Comparison of ENCODE assay signal across 2 cellular contexts in the genomic region with DNA sequence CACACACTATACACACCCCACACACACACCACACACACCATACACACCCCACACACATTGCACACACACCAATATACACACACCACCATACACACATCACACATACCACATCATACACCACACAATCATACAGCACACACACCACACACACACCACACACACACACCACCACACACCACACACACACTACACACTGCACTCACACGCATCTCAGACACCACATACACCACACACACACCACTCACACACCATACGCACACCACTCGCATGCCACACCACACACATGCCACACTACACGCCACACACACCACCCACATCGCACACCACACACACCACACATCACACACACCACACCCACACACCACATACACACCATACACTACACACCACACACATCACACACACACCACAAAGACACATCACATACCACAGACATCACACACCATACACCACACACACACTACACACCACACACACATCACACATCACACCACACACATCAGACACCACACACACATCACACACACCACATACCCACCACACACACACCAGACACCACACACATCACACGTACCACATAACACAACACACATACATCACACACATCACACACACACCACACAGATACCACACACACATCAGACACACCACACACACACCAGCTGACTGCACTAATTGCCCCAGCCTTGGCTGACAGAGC.
TF ChIP-seq lines count a peak whose summit lies in the region.

No MANE protein-coding gene starts in this region.

TF ChIP-seq in HEK293, 187 proteins besides CTCF, POLR2A, EP300 and RAD21 (continued from another document):
- TF ChIP-seq, protein P1, sequence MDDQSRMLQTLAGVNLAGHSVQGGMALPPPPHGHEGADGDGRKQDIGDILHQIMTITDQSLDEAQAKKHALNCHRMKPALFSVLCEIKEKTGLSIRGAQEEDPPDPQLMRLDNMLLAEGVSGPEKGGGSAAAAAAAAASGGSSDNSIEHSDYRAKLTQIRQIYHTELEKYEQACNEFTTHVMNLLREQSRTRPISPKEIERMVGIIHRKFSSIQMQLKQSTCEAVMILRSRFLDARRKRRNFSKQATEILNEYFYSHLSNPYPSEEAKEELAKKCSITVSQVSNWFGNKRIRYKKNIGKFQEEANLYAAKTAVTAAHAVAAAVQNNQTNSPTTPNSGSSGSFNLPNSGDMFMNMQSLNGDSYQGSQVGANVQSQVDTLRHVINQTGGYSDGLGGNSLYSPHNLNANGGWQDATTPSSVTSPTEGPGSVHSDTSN (CRISPR knock-in tag; IDR thresholded peaks at IDR 0.05), result no peak
- no peak for TF ChIP-seq ZNF585B (tag by site-specific recombination; IDR thresholded peaks at IDR 0.05)
- TF ChIP-seq RBAK (tag by site-specific recombination; IDR thresholded peaks at IDR 0.05), result no peak
- no peak for TF ChIP-seq HOXA7 (CRISPR knock-in tag; IDR thresholded peaks at IDR 0.05; ENCODE audit: borderline replicate concordance)
- TF ChIP-seq ZNF174 (tag by site-specific recombination; IDR thresholded peaks at IDR 0.05), result no peak
- 0 out of 2 replicates have a peak, but pooled peaks have one; percentile 43 for TF ChIP-seq SALL2 (tag by site-specific recombination; IDR thresholded peaks at IDR 0.05; ENCODE audit: borderline replicate concordance)
- TF ChIP-seq KLF9 (tag by site-specific recombination; IDR thresholded peaks at IDR 0.05; ENCODE audit: low read depth), result 0 out of 2 replicates have a peak, but pooled peaks have one; percentile 8
- TF ChIP-seq ZNF311 (tag by site-specific recombination; IDR thresholded peaks at IDR 0.05; ENCODE audit: borderline replicate concordance), result peak; percentile 54; the same call in 1 of the 2 replicates
- TF ChIP-seq ZNF302 (tag by site-specific recombination; IDR thresholded peaks at IDR 0.05; ENCODE audit: low read depth), result 0 out of 2 replicates have a peak, but pooled peaks have one; percentile 11
- peak; percentile 36; the same call in 1 of the 2 replicates for TF ChIP-seq ZNF211 (tag by site-specific recombination; IDR thresholded peaks at IDR 0.05; ENCODE audit: low read depth)
- peak; percentile 64; the same call in 1 of the 2 replicates for TF ChIP-seq ZNF354C (tag by site-specific recombination; IDR thresholded peaks at IDR 0.05; ENCODE audit: borderline replicate concordance, low read depth)
- peak; percentile 18; the same call in 1 of the 2 replicates for TF ChIP-seq ZNF544 (tag by site-specific recombination; IDR thresholded peaks at IDR 0.05)
- TF ChIP-seq ZNF214 (tag by site-specific recombination; IDR thresholded peaks at IDR 0.05; ENCODE audit: borderline replicate concordance), result no peak

TF ChIP-seq in K562, 482 proteins besides CTCF, POLR2A, EP300 and RAD21 (continued from another document):
- TF ChIP-seq, protein P2, sequence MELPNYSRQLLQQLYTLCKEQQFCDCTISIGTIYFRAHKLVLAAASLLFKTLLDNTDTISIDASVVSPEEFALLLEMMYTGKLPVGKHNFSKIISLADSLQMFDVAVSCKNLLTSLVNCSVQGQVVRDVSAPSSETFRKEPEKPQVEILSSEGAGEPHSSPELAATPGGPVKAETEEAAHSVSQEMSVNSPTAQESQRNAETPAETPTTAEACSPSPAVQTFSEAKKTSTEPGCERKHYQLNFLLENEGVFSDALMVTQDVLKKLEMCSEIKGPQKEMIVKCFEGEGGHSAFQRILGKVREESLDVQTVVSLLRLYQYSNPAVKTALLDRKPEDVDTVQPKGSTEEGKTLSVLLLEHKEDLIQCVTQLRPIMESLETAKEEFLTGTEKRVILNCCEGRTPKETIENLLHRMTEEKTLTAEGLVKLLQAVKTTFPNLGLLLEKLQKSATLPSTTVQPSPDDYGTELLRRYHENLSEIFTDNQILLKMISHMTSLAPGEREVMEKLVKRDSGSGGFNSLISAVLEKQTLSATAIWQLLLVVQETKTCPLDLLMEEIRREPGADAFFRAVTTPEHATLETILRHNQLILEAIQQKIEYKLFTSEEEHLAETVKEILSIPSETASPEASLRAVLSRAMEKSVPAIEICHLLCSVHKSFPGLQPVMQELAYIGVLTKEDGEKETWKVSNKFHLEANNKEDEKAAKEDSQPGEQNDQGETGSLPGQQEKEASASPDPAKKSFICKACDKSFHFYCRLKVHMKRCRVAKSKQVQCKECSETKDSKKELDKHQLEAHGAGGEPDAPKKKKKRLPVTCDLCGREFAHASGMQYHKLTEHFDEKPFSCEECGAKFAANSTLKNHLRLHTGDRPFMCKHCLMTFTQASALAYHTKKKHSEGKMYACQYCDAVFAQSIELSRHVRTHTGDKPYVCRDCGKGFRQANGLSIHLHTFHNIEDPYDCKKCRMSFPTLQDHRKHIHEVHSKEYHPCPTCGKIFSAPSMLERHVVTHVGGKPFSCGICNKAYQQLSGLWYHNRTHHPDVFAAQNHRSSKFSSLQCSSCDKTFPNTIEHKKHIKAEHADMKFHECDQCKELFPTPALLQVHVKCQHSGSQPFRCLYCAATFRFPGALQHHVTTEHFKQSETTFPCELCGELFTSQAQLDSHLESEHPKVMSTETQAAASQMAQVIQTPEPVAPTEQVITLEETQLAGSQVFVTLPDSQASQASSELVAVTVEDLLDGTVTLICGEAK (IDR thresholded peaks at IDR 0.05), result no peak
- TF ChIP-seq, protein P2 (CRISPR knock-in tag; IDR thresholded peaks at IDR 0.05), result 0 out of 2 replicates have a peak, but pooled peaks have one; percentile 13
- TF ChIP-seq, protein P3, sequence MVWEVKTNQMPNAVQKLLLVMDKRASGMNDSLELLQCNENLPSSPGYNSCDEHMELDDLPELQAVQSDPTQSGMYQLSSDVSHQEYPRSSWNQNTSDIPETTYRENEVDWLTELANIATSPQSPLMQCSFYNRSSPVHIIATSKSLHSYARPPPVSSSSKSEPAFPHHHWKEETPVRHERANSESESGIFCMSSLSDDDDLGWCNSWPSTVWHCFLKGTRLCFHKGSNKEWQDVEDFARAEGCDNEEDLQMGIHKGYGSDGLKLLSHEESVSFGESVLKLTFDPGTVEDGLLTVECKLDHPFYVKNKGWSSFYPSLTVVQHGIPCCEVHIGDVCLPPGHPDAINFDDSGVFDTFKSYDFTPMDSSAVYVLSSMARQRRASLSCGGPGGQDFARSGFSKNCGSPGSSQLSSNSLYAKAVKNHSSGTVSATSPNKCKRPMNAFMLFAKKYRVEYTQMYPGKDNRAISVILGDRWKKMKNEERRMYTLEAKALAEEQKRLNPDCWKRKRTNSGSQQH (CRISPR knock-in tag; IDR thresholded peaks at IDR 0.05), result 0 out of 2 replicates have a peak, but pooled peaks have one; percentile 85
- TF ChIP-seq NUFIP1 (IDR thresholded peaks at IDR 0.05; ENCODE audit: partially characterized antibody), result no peak
- no peak for TF ChIP-seq NFIC (IDR thresholded peaks at IDR 0.05)
- TF ChIP-seq TEAD2 (tag; IDR thresholded peaks at IDR 0.05), result no peak
- TF ChIP-seq PHB2 (IDR thresholded peaks at IDR 0.05; ENCODE audit: low read depth), result 0 out of 2 replicates have a peak, but pooled peaks have one; percentile 14
- TF ChIP-seq, protein P4, sequence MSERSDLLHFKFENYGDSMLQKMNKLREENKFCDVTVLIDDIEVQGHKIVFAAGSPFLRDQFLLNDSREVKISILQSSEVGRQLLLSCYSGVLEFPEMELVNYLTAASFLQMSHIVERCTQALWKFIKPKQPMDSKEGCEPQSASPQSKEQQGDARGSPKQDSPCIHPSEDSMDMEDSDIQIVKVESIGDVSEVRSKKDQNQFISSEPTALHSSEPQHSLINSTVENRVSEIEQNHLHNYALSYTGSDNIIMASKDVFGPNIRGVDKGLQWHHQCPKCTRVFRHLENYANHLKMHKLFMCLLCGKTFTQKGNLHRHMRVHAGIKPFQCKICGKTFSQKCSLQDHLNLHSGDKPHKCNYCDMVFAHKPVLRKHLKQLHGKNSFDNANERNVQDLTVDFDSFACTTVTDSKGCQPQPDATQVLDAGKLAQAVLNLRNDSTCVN (CRISPR knock-in tag; IDR thresholded peaks at IDR 0.05), result peak; percentile 69; the same call in 1 of the 2 replicates
